Comparison of ENCODE assay signal across 8 cellular contexts in the genomic region with DNA sequence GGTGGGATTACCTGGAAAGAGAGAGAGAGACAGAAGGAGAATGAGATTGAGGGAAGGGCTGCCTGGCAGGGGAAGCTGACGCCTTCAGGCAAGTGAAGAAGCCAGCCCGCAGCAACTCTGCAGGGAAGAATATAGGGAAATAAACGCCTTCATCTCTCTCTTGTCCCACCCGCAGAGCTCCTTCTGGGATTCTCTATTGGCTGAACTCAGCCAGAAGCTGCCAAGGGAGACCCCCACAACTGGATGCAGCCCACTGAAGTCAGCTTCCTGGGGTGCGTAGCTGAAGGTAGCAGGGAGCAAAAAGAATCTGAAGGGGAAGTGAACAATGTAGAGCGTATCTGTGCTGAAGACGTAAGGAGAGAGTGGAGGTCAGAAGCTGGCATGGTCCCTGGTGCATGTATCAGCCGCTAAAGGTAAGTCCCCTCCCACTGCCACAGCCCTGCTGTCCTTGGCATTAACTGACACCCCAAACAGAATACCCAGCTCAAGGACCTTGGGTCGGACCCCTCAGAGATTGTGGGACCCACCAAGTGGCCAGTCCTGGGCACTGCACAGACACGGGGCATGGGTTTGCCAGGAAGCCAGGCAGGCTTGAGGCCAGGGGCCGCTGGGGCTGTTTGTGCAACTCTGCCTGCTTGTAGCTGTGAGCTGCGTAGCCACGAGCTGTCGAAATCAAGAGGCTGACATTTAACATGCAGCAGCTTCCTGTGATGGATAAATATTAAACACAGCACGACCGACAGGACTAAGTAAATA.
DNase-seq lines count a peak whose midpoint lies in the region; ATAC-seq and TF ChIP-seq lines count a peak whose summit lies in the region.

No MANE protein-coding gene starts in this region.

- peak overlapping the region in 2 of 3 experiments; percentile 37 to 42 for H3K27ac Mint-ChIP-seq in nephron
- H3K27ac Mint-ChIP-seq in activated T-helper 2 cell treated with anti-CD3 and anti-CD28 coated beads, Interferon-gamma antibody, Interleukin-2, Interleukin-4, amounts not matched to agents 10 μg/mL and 5 μg/mL and 100 μg/mL, durations not matched to agents 14 hours and 24 hours and 36 hours: no peak overlapping the region

- peak overlapping the region in 2 of 3 experiments; percentile 21 to 33 for H3K4me3 Mint-ChIP-seq in nephron
- no peak overlapping the region for H3K4me3 Mint-ChIP-seq in activated T-helper 2 cell treated with anti-CD3 and anti-CD28 coated beads, Interferon-gamma antibody, Interleukin-2, Interleukin-4, amounts not matched to agents 10 μg/mL and 5 μg/mL and 100 μg/mL, durations not matched to agents 14 hours and 24 hours and 36 hours (ENCODE audit: low read depth)

- H3K27ac ChIP-seq in C4-2B: no peak overlapping the region

- intact Hi-C loops in activated T-helper 2 cell treated with anti-CD3 and anti-CD28 coated beads, Interferon-gamma antibody, Interleukin-2, Interleukin-4, amounts not matched to agents 10 μg/mL and 5 μg/mL and 100 μg/mL, durations not matched to agents 14 hours and 24 hours and 36 hours (cut with micrococcal nuclease): no loop called here

- peaks cover 29% of the 10 kb centered on the region for H3K27me3 Mint-ChIP-seq in nephron (ENCODE audit: low read depth)
- H3K27me3 Mint-ChIP-seq in activated T-helper 2 cell treated with anti-CD3 and anti-CD28 coated beads, Interferon-gamma antibody, Interleukin-2, Interleukin-4, amounts not matched to agents 10 μg/mL and 5 μg/mL and 100 μg/mL, durations not matched to agents 14 hours and 24 hours and 36 hours (ENCODE audit: low read depth): peaks cover 3% of the 10 kb centered on the region

- no peaks in the 10 kb centered on the region for H3K9me3 Mint-ChIP-seq in nephron
- H3K9me3 Mint-ChIP-seq in activated T-helper 2 cell treated with anti-CD3 and anti-CD28 coated beads, Interferon-gamma antibody, Interleukin-2, Interleukin-4, amounts not matched to agents 10 μg/mL and 5 μg/mL and 100 μg/mL, durations not matched to agents 14 hours and 24 hours and 36 hours: no peaks in the 10 kb centered on the region

- DNase-seq in MV-4-11 (lab: John Stamatoyannopoulos, UW) (peak; percentile 31), epithelial cell of esophagus (ENCODE audit: low read depth) (peak; percentile 30)
- no peak for DNase-seq in activated naive CD4-positive, alpha-beta T cell (lab: John Stamatoyannopoulos, UW)
- DNase-seq in activated T-helper 2 cell treated with anti-CD3 and anti-CD28 coated beads, Interferon-gamma antibody, Interleukin-2, Interleukin-4, amounts not matched to agents 10 μg/mL and 5 μg/mL and 100 μg/mL, durations not matched to agents 14 hours and 24 hours and 36 hours (ENCODE audit: low spot score): no peak

- peaks cover 24% of the 10 kb centered on the region for H3K4me1 Mint-ChIP-seq in nephron
- no peaks in the 10 kb centered on the region for H3K4me1 Mint-ChIP-seq in activated T-helper 2 cell treated with anti-CD3 and anti-CD28 coated beads, Interferon-gamma antibody, Interleukin-2, Interleukin-4, amounts not matched to agents 10 μg/mL and 5 μg/mL and 100 μg/mL, durations not matched to agents 14 hours and 24 hours and 36 hours (ENCODE audit: low read depth)

- peak; percentile 19; the same call in 1 of the 2 replicates for TF ChIP-seq CTCF in C4-2B (conservative IDR thresholded peaks at IDR 0.05)
- no peak for TF ChIP-seq CTCF in epithelial cell of esophagus (IDR thresholded peaks at IDR 0.05; ENCODE audit: insufficient read depth, low read depth, low read length, missing control alignments)
- peak; percentile 43 to 52 (median 50) for TF ChIP-seq CTCF in nephron (IDR thresholded peaks at IDR 0.05; ENCODE audit: unreplicated experiment in 3 of 3)

- ATAC-seq in GM18502 (IDR thresholded peaks at IDR 0.05; ENCODE audit: poor library complexity, unreplicated experiment) (no peak), GM19035 (IDR thresholded peaks at IDR 0.05; ENCODE audit: unreplicated experiment) (no peak)

- H3K4me3 ChIP-seq in epithelial cell of esophagus (ENCODE audit: low read length): no peak overlapping the region

- H3K36me3 Mint-ChIP-seq in nephron (ENCODE audit: low read depth): no peaks in the 10 kb centered on the region
- no peaks in the 10 kb centered on the region for H3K36me3 Mint-ChIP-seq in activated T-helper 2 cell treated with anti-CD3 and anti-CD28 coated beads, Interferon-gamma antibody, Interleukin-2, Interleukin-4, amounts not matched to agents 10 μg/mL and 5 μg/mL and 100 μg/mL, durations not matched to agents 14 hours and 24 hours and 36 hours (ENCODE audit: low read depth)

Comparison
In these comparisons a context has a peak if more than half of its experiments do, and no peak if none do; other contexts are left out.
1. DNase-seq: peak in MV-4-11 (single experiment) and epithelial cell of esophagus (single experiment); none in activated naive CD4-positive, alpha-beta T cell (0 of 4) and activated T-helper 2 cell treated with anti-CD3 and anti-CD28 coated beads, Interferon-gamma antibody, Interleukin-2, Interleukin-4, amounts not matched to agents 10 μg/mL and 5 μg/mL and 100 μg/mL, durations not matched to agents 14 hours and 24 hours and 36 hours (single experiment).